In the genomic region with DNA sequence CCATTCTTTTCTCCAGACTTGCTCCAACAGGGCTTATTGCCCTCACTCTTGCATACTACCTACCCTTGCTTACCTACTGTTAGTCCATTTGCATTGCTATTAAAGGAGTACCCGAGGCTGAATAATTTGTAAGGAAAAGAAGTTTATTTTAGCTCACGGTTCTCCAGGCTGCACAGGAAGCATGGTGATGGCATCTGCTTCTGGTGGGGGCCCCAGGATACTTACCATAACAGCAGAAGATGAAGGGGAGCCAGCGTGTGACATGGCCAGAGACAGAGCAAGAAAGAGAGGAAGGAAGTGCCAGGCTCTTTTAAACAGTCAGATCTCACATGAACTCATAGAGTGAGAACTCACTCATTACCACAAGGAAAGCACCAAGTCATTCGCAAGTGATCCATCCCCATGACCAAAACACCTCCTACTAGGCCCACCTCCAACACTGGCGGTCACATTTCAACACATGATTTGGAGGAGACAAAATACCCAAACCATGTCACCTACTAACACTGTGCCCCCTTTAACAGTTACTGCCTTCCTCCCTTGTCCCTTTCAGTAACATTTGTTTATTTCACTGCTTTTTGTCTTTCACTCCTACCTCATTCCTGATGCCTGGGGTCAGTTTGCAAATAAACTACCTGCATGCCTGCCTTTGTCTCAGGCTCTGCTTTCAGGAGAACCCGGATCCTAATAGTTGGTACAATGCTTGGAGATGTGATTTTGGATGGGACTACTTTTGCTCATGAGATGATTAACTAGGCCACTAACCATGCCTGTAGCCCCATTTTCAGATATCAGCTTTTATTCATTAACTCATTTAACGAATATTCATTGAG, we compare ENCODE assay signal across 8 cellular contexts. TPM values are rescaled to one million over a fixed set of nuclear protein-coding genes. Genes with fewer than 3 reads are reported as not detected.
A peak's percentile ranks its signal among the peaks of the same experiment; 100 is the strongest.
DNase-seq lines count a peak whose midpoint lies in the region; ATAC-seq and TF ChIP-seq lines count a peak whose summit lies in the region.

No MANE protein-coding gene starts in this region.

- peak overlapping the region; percentile 56 for H3K4me2 ChIP-seq in BLaER1

- H3K4me1 ChIP-seq in BLaER1 = peaks cover 17% of the 10 kb centered on the region
- H3K4me1 ChIP-seq in right cardiac atrium (ENCODE audit: control insufficient read depth, insufficient read depth, low read length) = no peaks in the 10 kb centered on the region
- H3K4me1 ChIP-seq in psoas muscle = no peaks in the 10 kb centered on the region

- H3K36me3 ChIP-seq in BLaER1 (no peaks in the 10 kb centered on the region), psoas muscle (ENCODE audit: insufficient read depth in 1 of 2, low read depth in 1 of 2) (no peaks in the 10 kb centered on the region)

- ATAC-seq in GM19324 (IDR thresholded peaks at IDR 0.05; ENCODE audit: low FRiP score, unreplicated experiment) = peak; percentile 72
- peak; percentile 77 for ATAC-seq in HG02973 (IDR thresholded peaks at IDR 0.05; ENCODE audit: unreplicated experiment)
- ATAC-seq in right cardiac atrium = no peak
- no peak for ATAC-seq in psoas muscle

- TF ChIP-seq CTCF in psoas muscle (IDR thresholded peaks at IDR 0.05) = no peak

- intact Hi-C loops in right cardiac atrium (cut with DNase I) (no loop called here), psoas muscle (cut with DNase I) (no loop called here)

- no peaks in the 10 kb centered on the region for H4K20me1 ChIP-seq in BLaER1

- DNase-seq in UCSD-AML1 (lab: John Stamatoyannopoulos, UW; ENCODE audit: unreplicated experiment) (peak; percentile 28), right cardiac atrium (no peak), foreskin melanocyte (no peak), SKM-1 (lab: John Stamatoyannopoulos, UW; ENCODE audit: unreplicated experiment) (no peak), psoas muscle (no peak)

- H3K27ac ChIP-seq in BLaER1 = no peak overlapping the region
- no peak overlapping the region for H3K27ac ChIP-seq in right cardiac atrium (ENCODE audit: low read length)
- no peak overlapping the region for H3K27ac ChIP-seq in psoas muscle

- WGBS in right cardiac atrium = 70% methylated on average over 7 of the region's 7 CpGs
- WGBS in psoas muscle, 3 donors = 72 to 83% (median 76%) methylated on average over 7 of the region's 7 CpGs

- H3K4me3 ChIP-seq in BLaER1 (no peak overlapping the region), right cardiac atrium (ENCODE audit: low read length) (no peak overlapping the region), psoas muscle (no peak overlapping the region)

- no peak overlapping the region for H3K9ac ChIP-seq in BLaER1

- H3K27me3 ChIP-seq in BLaER1 (no peaks in the 10 kb centered on the region), right cardiac atrium (ENCODE audit: control insufficient read depth, insufficient read depth) (no peaks in the 10 kb centered on the region), psoas muscle (ENCODE audit: insufficient read depth in 3 of 3, low read length in 2 of 3) (no peaks in the 10 kb centered on the region)

- H3K9me3 ChIP-seq in BLaER1 = no peaks in the 10 kb centered on the region
- H3K9me3 ChIP-seq in right cardiac atrium (ENCODE audit: control insufficient read depth, low read length) = no peaks in the 10 kb centered on the region
- no peaks in the 10 kb centered on the region for H3K9me3 ChIP-seq in psoas muscle

RNA-seq across cellular contexts. Expression of a gene that starts 41.6 kb away (rescaled TPM):
- total RNA-seq in right cardiac atrium = 10 to 100 TPM in 1 of 4 donors, 1 to 10 TPM in 3; 5.0 to 10.2 (median 6.0) TPM
- polyA plus RNA-seq in right cardiac atrium = 24.0 TPM
- total RNA-seq in psoas muscle = 10 to 100 TPM in 1 of 4 donors, 1 to 10 TPM in 3; 5.2 to 22.3 (median 6.9) TPM
- polyA plus RNA-seq in psoas muscle = 10 to 100 TPM; 11.4 to 16.6 (median 16.3) TPM

Comparison
In these comparisons a context has a peak if more than half of its experiments do, and no peak if none do; other contexts are left out.
1. ATAC-seq: peak in GM19324 (single experiment) and HG02973 (single experiment); none in right cardiac atrium (0 of 2) and psoas muscle (0 of 4).